In genomic region chr20:24425523-24425922, GRCh38 we compare ENCODE assay signal across 27 cellular contexts. TPM values are rescaled to one million over a fixed set of nuclear protein-coding genes. Genes with fewer than 3 reads are reported as not detected.
"Had no signal": no experiment of that assay in that cellular context is flagged by ENCODE, and none has a peak within 500 bp of the region (broad histone marks: within the 10 kb centered on the region; RNA-seq: fewer than 3 reads in every experiment).

No MANE protein-coding gene starts in this region.

- H3K9me3 ChIP-seq: lower lobe of right lung, ovary, sigmoid colon, stomach, thoracic aorta, transverse colon had no signal

- H3K27ac ChIP-seq: coronary artery, hepatocyte, left ventricle myocardium inferior, lower lobe of right lung, ovary, right atrium auricular region, sigmoid colon, skin epidermis, stomach, thoracic aorta, transverse colon had no signal

- H3K27me3 ChIP-seq: hepatocyte, ovary, right atrium auricular region had no signal

- H3K36me3 ChIP-seq: left ventricle myocardium inferior, lower lobe of right lung, ovary, right atrium auricular region, sigmoid colon, stomach, thoracic aorta, transverse colon had no signal

- H3K4me1 Mint-ChIP-seq: memory B cell; mesothelial cell of epicardium; natural killer cell; stimulated activated naive B cell treated with anti-CD40 and anti-IgM and Interleukin-4, amounts not matched to agents 10 μg/mL and 1 μg/mL and 100 μg/mL, for 72 hours had no signal

- H3K4me1 ChIP-seq: left ventricle myocardium inferior, lower lobe of right lung, right atrium auricular region, sigmoid colon, stomach, transverse colon had no signal

- H3K79me2 ChIP-seq: hepatocyte had no signal

- H3K4me2 ChIP-seq: hepatocyte had no signal

- H2AFZ ChIP-seq: hepatocyte had no signal

- H3K36me3 Mint-ChIP-seq: memory B cell; mesothelial cell of epicardium; natural killer cell; stimulated activated naive B cell treated with anti-CD40 and anti-IgM and Interleukin-4, amounts not matched to agents 10 μg/mL and 1 μg/mL and 100 μg/mL, for 72 hours had no signal

- DNase-seq: effector CD4-positive, alpha-beta T cell; foreskin melanocyte; head of caudate nucleus; kidney; left cardiac atrium; left ventricle myocardium inferior; lower lobe of right lung; natural killer cell; nucleus accumbens; ovary; sigmoid colon; stimulated activated CD4-positive, alpha-beta T cell treated with anti-CD3 and anti-CD28 coated beads, Interleukin-2, amount 100 ng/mL, for 24 hours; stimulated activated CD4-positive, alpha-beta T cell treated with anti-CD3 and anti-CD28 coated beads, Interleukin-4, amount 100 ng/mL, for 4 hours; stimulated activated naive B cell treated with anti-CD40 and anti-IgM and Interleukin-4, amounts not matched to agents 10 μg/mL and 1 μg/mL and 100 μg/mL, for 72 hours; stomach; substantia nigra; transverse colon had no signal

- H3K4me3 ChIP-seq: coronary artery, hepatocyte, left ventricle myocardium inferior, lower lobe of right lung, ovary, right atrium auricular region, sigmoid colon, skin epidermis, stomach, thoracic aorta, transverse colon had no signal

- H3K9me3 Mint-ChIP-seq: natural killer cell, neural crest cell had no signal

- H3K4me3 Mint-ChIP-seq: memory B cell; mesothelial cell of epicardium; natural killer cell; neural crest cell; stimulated activated naive B cell treated with anti-CD40 and anti-IgM and Interleukin-4, amounts not matched to agents 10 μg/mL and 1 μg/mL and 100 μg/mL, for 72 hours had no signal

- H3K27ac Mint-ChIP-seq: memory B cell; mesothelial cell of epicardium; natural killer cell; stimulated activated naive B cell treated with anti-CD40 and anti-IgM and Interleukin-4, amounts not matched to agents 10 μg/mL and 1 μg/mL and 100 μg/mL, for 72 hours had no signal

RNA-seq across cellular contexts. Expression of gene SYNDIG1, which starts 43.9 kb away (rescaled TPM):
- total RNA-seq: dermis microvascular lymphatic vessel endothelial cell, myocyte, natural killer cell had no signal
